9 cellular contexts compared by ENCODE assay signal in genomic region chr9:77897292-77897691, GRCh38.
DNase-seq lines count a peak whose midpoint lies in the region; ATAC-seq and TF ChIP-seq lines count a peak whose summit lies in the region.
"Had no signal": no experiment of that assay in that cellular context is flagged by ENCODE, and none has a peak within 500 bp of the region (broad histone marks: within the 10 kb centered on the region; RNA-seq: fewer than 3 reads in every experiment).

No MANE protein-coding gene starts in this region.

- ATAC-seq in sciatic nerve, result peak; percentile 44
- ATAC-seq in activated T-helper 17 cell treated with anti-CD3 and anti-CD28 coated beads, Interleukin-2, amount 50 U/mL, for 72 hours (replicated peaks), result no peak
- ATAC-seq in HG02623 (IDR thresholded peaks at IDR 0.05; ENCODE audit: unreplicated experiment), result no peak
- no peak for ATAC-seq in activated CD4-positive, alpha-beta T cell treated with anti-CD3 and anti-CD28 coated beads for 36 hours

- H3K36me3 Mint-ChIP-seq in activated T-helper 17 cell treated with anti-CD3 and anti-CD28 coated beads, Interleukin-2, amount 50 U/mL, for 72 hours (ENCODE audit: low read depth), result peaks cover 12% of the 10 kb centered on the region
- H3K36me3 Mint-ChIP-seq in activated CD4-positive, alpha-beta T cell treated with anti-CD3 and anti-CD28 coated beads for 36 hours (ENCODE audit: low read depth), result peaks cover 5% of the 10 kb centered on the region

- no peak overlapping the region for H3K4me3 Mint-ChIP-seq in activated T-helper 17 cell treated with anti-CD3 and anti-CD28 coated beads, Interleukin-2, amount 50 U/mL, for 72 hours
- H3K4me3 Mint-ChIP-seq in activated CD4-positive, alpha-beta T cell treated with anti-CD3 and anti-CD28 coated beads for 36 hours, result no peak overlapping the region

- no peaks in the 10 kb centered on the region for H3K27me3 Mint-ChIP-seq in activated T-helper 17 cell treated with anti-CD3 and anti-CD28 coated beads, Interleukin-2, amount 50 U/mL, for 72 hours
- H3K27me3 Mint-ChIP-seq in activated CD4-positive, alpha-beta T cell treated with anti-CD3 and anti-CD28 coated beads for 36 hours, result no peaks in the 10 kb centered on the region

- no peak overlapping the region for H3K4me3 ChIP-seq in epithelial cell of esophagus (ENCODE audit: low read length)

- intact Hi-C loops in sciatic nerve (cut with DNase I), result no loop called here
- intact Hi-C loops in activated CD4-positive, alpha-beta T cell treated with anti-CD3 and anti-CD28 coated beads for 36 hours (cut with DNase I, micrococcal nuclease), result loop anchor here in 1 of 2 experiments (5.0 kb wide), 1 partner anchor 135 kb away; the partner anchor contains the start of gene GNAQ

- peaks cover 3% of the 10 kb centered on the region for H3K9me3 Mint-ChIP-seq in activated T-helper 17 cell treated with anti-CD3 and anti-CD28 coated beads, Interleukin-2, amount 50 U/mL, for 72 hours
- H3K9me3 Mint-ChIP-seq in activated CD4-positive, alpha-beta T cell treated with anti-CD3 and anti-CD28 coated beads for 36 hours (ENCODE audit: low read depth), result no peaks in the 10 kb centered on the region

- POLR2A ChIA-PET in activated CD4-positive, alpha-beta T cell treated with anti-CD3 and anti-CD28 coated beads for 36 hours (lab: Charles Lee), result no interaction called here

- DNase-seq in DMS53 (lab: John Stamatoyannopoulos, UW) (peak; percentile 17), DMS53 treated with DMSO at 0.1 percent for 48 hours (lab: John Stamatoyannopoulos, UW; ENCODE audit: unreplicated experiment) (no peak), NCI-H748 (lab: John Stamatoyannopoulos, UW; ENCODE audit: unreplicated experiment) (peak; percentile 74), epithelial cell of esophagus (ENCODE audit: low read depth) (no peak), sciatic nerve (ENCODE audit: low spot score) (no peak)
- no peak for DNase-seq in activated CD4-positive, alpha-beta T cell treated with anti-CD3 and anti-CD28 coated beads for 36 hours
- DNase-seq: activated CD4-positive, alpha-beta T cell treated with anti-CD3 and anti-CD28 coated beads, Interleukin-2, amount 50 U/mL, for 1 hour had no signal

- no peak overlapping the region for H3K27ac Mint-ChIP-seq in activated T-helper 17 cell treated with anti-CD3 and anti-CD28 coated beads, Interleukin-2, amount 50 U/mL, for 72 hours
- H3K27ac Mint-ChIP-seq in activated CD4-positive, alpha-beta T cell treated with anti-CD3 and anti-CD28 coated beads for 36 hours, result no peak overlapping the region

- CTCF ChIA-PET in activated CD4-positive, alpha-beta T cell treated with anti-CD3 and anti-CD28 coated beads for 36 hours (lab: Charles Lee), result interaction anchor here (0.9 to 3.0 kb wide), 6 partner anchors 8 to 138 kb away, joined by 3 to 13 read pairs (median 3); no protein-coding TSS in a partner anchor

- peak; percentile 17 for TF ChIP-seq CTCF in epithelial cell of esophagus (IDR thresholded peaks at IDR 0.05; ENCODE audit: insufficient read depth, low read depth, low read length, missing control alignments)

- peaks cover 19% of the 10 kb centered on the region for H3K4me1 Mint-ChIP-seq in activated T-helper 17 cell treated with anti-CD3 and anti-CD28 coated beads, Interleukin-2, amount 50 U/mL, for 72 hours
- peaks cover 34% of the 10 kb centered on the region for H3K4me1 Mint-ChIP-seq in activated CD4-positive, alpha-beta T cell treated with anti-CD3 and anti-CD28 coated beads for 36 hours

Comparison
In these comparisons a context has a peak if more than half of its experiments do, and no peak if none do; other contexts are left out.
1. DNase-seq: peak in DMS53 (single experiment) and NCI-H748 (single experiment); none in DMS53 treated with DMSO at 0.1 percent for 48 hours (single experiment), epithelial cell of esophagus (single experiment), sciatic nerve (single experiment) and activated CD4-positive, alpha-beta T cell treated with anti-CD3 and anti-CD28 coated beads for 36 hours (single experiment).